In genomic region chr9:98248737-98249474, GRCh38 we compare ENCODE assay signal across 1 cellular context.
TF ChIP-seq lines count a peak whose summit lies in the region.

No MANE protein-coding gene starts in this region.

TF ChIP-seq in HepG2, 621 proteins besides CTCF, POLR2A, EP300 and RAD21:
- TF ChIP-seq CBX5 (CRISPR knock-in tag; IDR thresholded peaks at IDR 0.05; ENCODE audit: borderline replicate concordance) (no peak), HNF1B (CRISPR knock-in tag; IDR thresholded peaks at IDR 0.05) (no peak), ZNF598 (CRISPR knock-in tag; IDR thresholded peaks at IDR 0.05; ENCODE audit: borderline replicate concordance) (no peak), ZBTB10 (CRISPR knock-in tag; IDR thresholded peaks at IDR 0.05; ENCODE audit: borderline replicate concordance) (no peak), ZNF589 (CRISPR knock-in tag; conservative IDR thresholded peaks at IDR 0.05) (no peak), DMTF1 (CRISPR knock-in tag; IDR thresholded peaks at IDR 0.05) (no peak), PRDM15 (CRISPR knock-in tag; IDR thresholded peaks at IDR 0.05) (no peak), SRY (CRISPR knock-in tag; IDR thresholded peaks at IDR 0.05) (no peak), ZNF180 (CRISPR knock-in tag; IDR thresholded peaks at IDR 0.05; ENCODE audit: borderline replicate concordance, low read depth) (no peak), BCLAF1 (IDR thresholded peaks at IDR 0.05) (no peak), MAZ (IDR thresholded peaks at IDR 0.05; ENCODE audit: borderline replicate concordance, low read depth, low read length) (no peak), MAZ (CRISPR knock-in tag; IDR thresholded peaks at IDR 0.05; ENCODE audit: low read depth) (no peak), ELF1 (CRISPR knock-in tag; IDR thresholded peaks at IDR 0.05) (no peak), ZFP82 (CRISPR knock-in tag; IDR thresholded peaks at IDR 0.05; ENCODE audit: borderline replicate concordance) (no peak), ELF3 (CRISPR knock-in tag; IDR thresholded peaks at IDR 0.05) (no peak), KDM5B (CRISPR knock-in tag; IDR thresholded peaks at IDR 0.05; ENCODE audit: borderline replicate concordance) (no peak), ZNF142 (CRISPR knock-in tag; IDR thresholded peaks at IDR 0.05) (no peak), PCBP2 (optimal IDR thresholded peaks at IDR 0.05; ENCODE audit: low read depth, low read length, poor library complexity, severe bottlenecking) (no peak)
